ENCODE assay signal across 19 cellular contexts in the genomic region with DNA sequence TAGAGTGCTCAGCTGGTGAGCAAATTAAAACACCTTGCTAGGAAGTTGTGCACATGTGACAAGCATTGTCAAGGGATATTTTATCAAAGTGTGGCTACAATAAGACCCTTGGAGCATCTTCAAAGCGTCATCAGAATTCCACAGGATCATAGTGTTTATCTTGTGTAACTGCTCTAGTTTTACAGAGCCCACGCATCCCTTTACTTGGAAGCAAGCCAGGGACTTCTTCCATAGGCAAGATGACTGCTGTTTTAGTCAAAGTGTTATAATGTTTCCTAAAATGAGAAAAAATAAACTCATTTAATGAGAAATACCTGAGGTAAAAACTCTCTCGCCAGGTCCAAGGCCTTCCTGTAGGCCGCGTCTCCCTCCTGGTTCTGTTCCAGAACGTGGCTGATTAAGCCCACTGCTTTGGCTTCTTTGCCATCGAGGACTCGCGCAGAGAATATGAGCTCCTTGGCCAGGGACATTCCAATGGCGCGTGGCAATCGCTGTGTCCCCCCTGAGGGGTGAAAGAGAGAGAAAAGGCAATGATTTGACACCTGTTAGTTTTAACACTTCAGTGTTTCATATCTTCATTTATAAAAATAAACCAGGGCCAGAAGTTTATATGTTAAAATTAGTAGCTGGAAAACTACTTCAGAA.
DNase-seq lines count a peak whose midpoint lies in the region; ATAC-seq and TF ChIP-seq lines count a peak whose summit lies in the region.
"Had no signal": no experiment of that assay in that cellular context is flagged by ENCODE, and none has a peak within 500 bp of the region (broad histone marks: within the 10 kb centered on the region; RNA-seq: fewer than 3 reads in every experiment).

No MANE protein-coding gene starts in this region.

- no peak for TF ChIP-seq CTCF in choroid plexus epithelial cell (conservative IDR thresholded peaks at IDR 0.05; ENCODE audit: low read depth, low read length)
- no peak for TF ChIP-seq CTCF in left ventricle myocardium inferior (IDR thresholded peaks at IDR 0.05; ENCODE audit: borderline replicate concordance)
- no peak for TF ChIP-seq CTCF in stomach (IDR thresholded peaks at IDR 0.05)
- no peak for TF ChIP-seq CTCF in foreskin keratinocyte (conservative IDR thresholded peaks at IDR 0.05)
- no peak for TF ChIP-seq CTCF in ascending aorta (IDR thresholded peaks at IDR 0.05)

- WGBS in stomach, 5 donors = 82 to 91% (median 89%) methylated on average over 12 of the region's 12 CpGs

- peaks cover 24% of the 10 kb centered on the region for H3K4me1 Mint-ChIP-seq in activated T-helper 2 cell treated with anti-CD3 and anti-CD28 coated beads, Interferon-gamma antibody, Interleukin-2, Interleukin-4, amounts not matched to agents 10 μg/mL and 5 μg/mL and 100 μg/mL, durations not matched to agents 14 hours and 24 hours and 36 hours (ENCODE audit: low read depth)
- peaks cover 7% of the 10 kb centered on the region for H3K4me1 Mint-ChIP-seq in activated naive CD4-positive, alpha-beta T cell treated with anti-CD3 and anti-CD28 coated beads, Interleukin-2, amount 10 ng/mL, durations not matched to agents 7 days and 5 days

- H3K36me3 Mint-ChIP-seq in activated T-helper 2 cell treated with anti-CD3 and anti-CD28 coated beads, Interferon-gamma antibody, Interleukin-2, Interleukin-4, amounts not matched to agents 10 μg/mL and 5 μg/mL and 100 μg/mL, durations not matched to agents 14 hours and 24 hours and 36 hours (ENCODE audit: low read depth) = peaks cover 87% of the 10 kb centered on the region
- peaks cover 30% of the 10 kb centered on the region for H3K36me3 Mint-ChIP-seq in activated naive CD4-positive, alpha-beta T cell treated with anti-CD3 and anti-CD28 coated beads, Interleukin-2, amount 10 ng/mL, durations not matched to agents 7 days and 5 days

- H3K27ac ChIP-seq in left ventricle myocardium inferior (replicated peaks) = peak overlapping the region; percentile 21
- peak overlapping the region in 4 of 5 donors; percentile 28 to 52 (median 46) for H3K27ac ChIP-seq in stomach
- no peak overlapping the region for H3K27ac ChIP-seq in foreskin keratinocyte
- H3K27ac ChIP-seq in ascending aorta = no peak overlapping the region
- H3K27ac ChIP-seq: adrenal gland, neutrophil, transverse colon had no signal

- intact Hi-C loops in activated T-helper 2 cell treated with anti-CD3 and anti-CD28 coated beads, Interferon-gamma antibody, Interleukin-2, Interleukin-4, amounts not matched to agents 10 μg/mL and 5 μg/mL and 100 μg/mL, durations not matched to agents 14 hours and 24 hours and 36 hours (cut with micrococcal nuclease) = no loop called here
- intact Hi-C loops in left ventricle myocardium inferior (cut with micrococcal nuclease) = no loop called here
- intact Hi-C loops in stomach (cut with DNase I; ENCODE audit: low total_unique reads) = no loop called here
- intact Hi-C loops in ascending aorta (cut with DNase I) = no loop called here

- DNase-seq in activated T-helper 2 cell treated with anti-CD3 and anti-CD28 coated beads, Interferon-gamma antibody, Interleukin-2, Interleukin-4, amounts not matched to agents 10 μg/mL and 5 μg/mL and 100 μg/mL, durations not matched to agents 14 hours and 24 hours and 36 hours (ENCODE audit: low spot score) = no peak
- DNase-seq in choroid plexus epithelial cell (ENCODE audit: low read depth) (peak; percentile 73), left ventricle myocardium inferior (no peak), stomach (no peak), foreskin keratinocyte (no peak), ascending aorta (ENCODE audit: low spot score in 2 of 2) (no peak)
- DNase-seq in activated naive CD4-positive, alpha-beta T cell treated with anti-CD3 and anti-CD28 coated beads, Interleukin-2, amount 10 ng/mL, durations not matched to agents 7 days and 5 days = no peak
- DNase-seq: activated CD4-positive, CD25-positive, alpha-beta regulatory T cell treated with anti-CD3 and anti-CD28 coated beads, Interleukin-2, amount 50 U/mL, for 72 hours; activated effector memory CD4-positive, alpha-beta T cell treated with Interleukin-2 at 50 U/mL for 16 hours; adrenal gland; BE2C; Kasumi-1; NCI-H1105; NCI-H2107; NCI-H524; stimulated activated naive CD4-positive, alpha-beta T cell; transverse colon had no signal

- H3K27ac Mint-ChIP-seq in activated T-helper 2 cell treated with anti-CD3 and anti-CD28 coated beads, Interferon-gamma antibody, Interleukin-2, Interleukin-4, amounts not matched to agents 10 μg/mL and 5 μg/mL and 100 μg/mL, durations not matched to agents 14 hours and 24 hours and 36 hours = peak overlapping the region; percentile 22
- H3K27ac Mint-ChIP-seq in activated naive CD4-positive, alpha-beta T cell treated with anti-CD3 and anti-CD28 coated beads, Interleukin-2, amount 10 ng/mL, durations not matched to agents 7 days and 5 days = no peak overlapping the region
- H3K27ac Mint-ChIP-seq: GM23338 had no signal

- no peak for TF ChIP-seq POLR2A in stomach (IDR thresholded peaks at IDR 0.05)

- H3K9me3 ChIP-seq in left ventricle myocardium inferior (replicated peaks) (no peaks in the 10 kb centered on the region), stomach (no peaks in the 10 kb centered on the region), ascending aorta (no peaks in the 10 kb centered on the region)
- H3K9me3 ChIP-seq: adrenal gland, BE2C, neutrophil had no signal

- no peaks in the 10 kb centered on the region for H3K27me3 Mint-ChIP-seq in activated T-helper 2 cell treated with anti-CD3 and anti-CD28 coated beads, Interferon-gamma antibody, Interleukin-2, Interleukin-4, amounts not matched to agents 10 μg/mL and 5 μg/mL and 100 μg/mL, durations not matched to agents 14 hours and 24 hours and 36 hours (ENCODE audit: low read depth)
- no peaks in the 10 kb centered on the region for H3K27me3 Mint-ChIP-seq in activated naive CD4-positive, alpha-beta T cell treated with anti-CD3 and anti-CD28 coated beads, Interleukin-2, amount 10 ng/mL, durations not matched to agents 7 days and 5 days

- CTCF ChIA-PET in activated naive CD4-positive, alpha-beta T cell treated with anti-CD3 and anti-CD28 coated beads, Interleukin-2, amount 10 ng/mL, durations not matched to agents 7 days and 5 days (lab: Charles Lee) = no interaction called here

- no peak overlapping the region for H3K4me3 Mint-ChIP-seq in activated T-helper 2 cell treated with anti-CD3 and anti-CD28 coated beads, Interferon-gamma antibody, Interleukin-2, Interleukin-4, amounts not matched to agents 10 μg/mL and 5 μg/mL and 100 μg/mL, durations not matched to agents 14 hours and 24 hours and 36 hours (ENCODE audit: low read depth)
- H3K4me3 Mint-ChIP-seq in activated naive CD4-positive, alpha-beta T cell treated with anti-CD3 and anti-CD28 coated beads, Interleukin-2, amount 10 ng/mL, durations not matched to agents 7 days and 5 days = no peak overlapping the region
- H3K4me3 Mint-ChIP-seq: GM23338 had no signal

- H3K4me3 ChIP-seq in choroid plexus epithelial cell (ENCODE audit: low read depth, low read length) (no peak overlapping the region), left ventricle myocardium inferior (no peak overlapping the region), stomach (no peak overlapping the region), ascending aorta (no peak overlapping the region)
- H3K4me3 ChIP-seq: adrenal gland, GM23338, transverse colon had no signal

- H3K9me3 Mint-ChIP-seq in activated T-helper 2 cell treated with anti-CD3 and anti-CD28 coated beads, Interferon-gamma antibody, Interleukin-2, Interleukin-4, amounts not matched to agents 10 μg/mL and 5 μg/mL and 100 μg/mL, durations not matched to agents 14 hours and 24 hours and 36 hours = peaks cover 16% of the 10 kb centered on the region
- peaks cover 5% of the 10 kb centered on the region for H3K9me3 Mint-ChIP-seq in activated naive CD4-positive, alpha-beta T cell treated with anti-CD3 and anti-CD28 coated beads, Interleukin-2, amount 10 ng/mL, durations not matched to agents 7 days and 5 days
- H3K9me3 Mint-ChIP-seq: GM23338 had no signal

- TF ChIP-seq EP300 in stomach (IDR thresholded peaks at IDR 0.05) = no peak

- H3K36me3 ChIP-seq in left ventricle myocardium inferior (peaks cover 36% of the 10 kb centered on the region), stomach (peaks cover 0 to 32% (median 26%) of the 10 kb centered on the region in 4 donors), ascending aorta (peaks cover 7% of the 10 kb centered on the region in 2 donors)
- H3K36me3 ChIP-seq: adrenal gland, BE2C, neutrophil, transverse colon had no signal

- ATAC-seq in foreskin keratinocyte = no peak
- ATAC-seq: GM23338 had no signal

- H3K4me1 ChIP-seq in left ventricle myocardium inferior (peaks cover 31% of the 10 kb centered on the region), stomach (peaks cover 0 to 6% (median 2%) of the 10 kb centered on the region in 4 donors), foreskin keratinocyte (no peaks in the 10 kb centered on the region), ascending aorta (no peaks in the 10 kb centered on the region)
- H3K4me1 ChIP-seq: adrenal gland, BE2C, transverse colon had no signal

- no peaks in the 10 kb centered on the region for H3K27me3 ChIP-seq in left ventricle myocardium inferior (ENCODE audit: low read depth)
- no peaks in the 10 kb centered on the region for H3K27me3 ChIP-seq in stomach
- H3K27me3 ChIP-seq in foreskin keratinocyte = no peaks in the 10 kb centered on the region
- no peaks in the 10 kb centered on the region for H3K27me3 ChIP-seq in ascending aorta
- H3K27me3 ChIP-seq: adrenal gland, BE2C, neutrophil, transverse colon had no signal

Comparison
In these comparisons a context has a peak if more than half of its experiments do, and no peak if none do; other contexts are left out.
1. H3K27ac ChIP-seq: peak in left ventricle myocardium inferior (single experiment) and stomach (4 of 5); none in foreskin keratinocyte (single experiment) and ascending aorta (0 of 2).